ENCODE assay signal across 14 cellular contexts in the genomic region with DNA sequence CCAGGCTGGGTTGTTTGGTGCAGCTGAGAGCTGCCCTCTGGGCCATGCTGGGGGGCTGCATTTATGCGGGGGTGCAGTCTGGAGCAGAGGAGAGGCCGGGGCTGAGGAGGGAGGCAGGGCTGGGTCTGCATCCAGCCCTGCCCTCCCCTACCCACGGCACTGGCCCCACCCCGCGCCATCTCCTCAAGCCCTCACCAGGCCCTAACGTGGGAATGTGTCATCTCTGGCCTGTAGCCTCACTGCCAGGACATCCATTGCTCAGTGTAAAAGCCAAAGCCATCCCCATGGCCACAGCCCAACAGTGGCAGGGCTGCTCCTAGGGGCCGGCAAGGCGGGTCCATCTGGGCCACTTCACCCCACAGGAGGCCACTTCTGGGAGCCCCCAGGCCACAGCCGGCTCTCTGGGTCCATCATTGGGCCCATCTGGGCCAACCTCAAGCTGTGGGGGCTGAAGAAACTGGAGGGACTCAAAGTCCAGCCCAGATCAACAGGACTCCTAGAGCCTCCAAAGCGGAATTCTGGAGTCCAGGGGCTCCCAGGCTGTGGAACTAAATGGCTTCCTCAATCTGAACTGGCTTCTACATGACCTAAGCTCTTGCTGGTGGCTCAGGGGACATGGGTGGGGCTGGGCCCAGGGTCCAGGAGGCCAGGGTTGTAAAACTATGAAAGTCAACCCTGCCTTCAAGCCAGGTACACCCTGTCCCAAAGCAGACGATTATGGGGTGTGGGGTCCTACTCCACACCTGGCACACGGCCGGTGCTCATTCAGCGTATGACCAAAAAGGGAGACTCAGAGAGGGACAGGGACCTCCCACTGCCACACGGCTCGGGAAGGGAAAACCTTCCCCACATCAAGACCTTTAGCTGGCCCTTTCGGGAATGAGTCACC. TPM values are rescaled to one million over a fixed set of nuclear protein-coding genes. Genes with fewer than 3 reads are reported as not detected.
DNase-seq lines count a peak whose midpoint lies in the region; ATAC-seq and TF ChIP-seq lines count a peak whose summit lies in the region.
"Had no signal": no experiment of that assay in that cellular context is flagged by ENCODE, and none has a peak within 500 bp of the region (broad histone marks: within the 10 kb centered on the region; RNA-seq: fewer than 3 reads in every experiment).

No MANE protein-coding gene starts in this region.

- no peak overlapping the region for H3K9ac ChIP-seq in BLaER1 treated with 17β-estradiol and CSF1 and Interleukin-3, amounts not matched to agents 10 nM and 100 nM
- H3K9ac ChIP-seq in HCT116 (ENCODE audit: low read length): no peak overlapping the region

- POLR2A ChIA-PET in HCT116 (lab: Charles Lee): no interaction called here

- no peaks in the 10 kb centered on the region for H3K36me3 ChIP-seq in BLaER1 treated with 17β-estradiol and CSF1 and Interleukin-3, amounts not matched to agents 10 nM and 100 nM
- H3K36me3 ChIP-seq in HCT116 (ENCODE audit: control insufficient read depth in 1 of 2, insufficient read depth in 2 of 2, low read length in 2 of 2): no peaks in the 10 kb centered on the region; a peak in 1 of 4 replicates
- H3K36me3 ChIP-seq: esophagus muscularis mucosa had no signal

- intact Hi-C loops in HCT116 (cut with micrococcal nuclease): loop anchor here (1.0 kb wide), 1 partner anchor 49 kb away; no protein-coding TSS in a partner anchor

- H3K4me1 Mint-ChIP-seq in activated naive CD8-positive, alpha-beta T cell treated with anti-CD3 and anti-CD28 coated beads, Interleukin-2, amount 50 U/mL, for 24 hours: peaks cover 45% of the 10 kb centered on the region

- BruUV-seq in HCT116 (replicated peaks; lab: Mats Ljungman, UMichigan): no TSS peak

- no peak overlapping the region for H3K4me3 Mint-ChIP-seq in activated naive CD8-positive, alpha-beta T cell treated with anti-CD3 and anti-CD28 coated beads, Interleukin-2, amount 50 U/mL, for 24 hours
- H3K4me3 Mint-ChIP-seq: CD4-positive, CD25-positive, alpha-beta regulatory T cell had no signal

- peaks cover 6% of the 10 kb centered on the region for H3K27me3 Mint-ChIP-seq in activated naive CD8-positive, alpha-beta T cell treated with anti-CD3 and anti-CD28 coated beads, Interleukin-2, amount 50 U/mL, for 24 hours

- H3K9me3 ChIP-seq in BLaER1 treated with 17β-estradiol and CSF1 and Interleukin-3, amounts not matched to agents 10 nM and 100 nM (replicated peaks in 1 of 11): peaks cover 5 to 10% (median 8%) of the 10 kb centered on the region in 11 experiments; a peak in 20 of 22 replicates
- no peaks in the 10 kb centered on the region for H3K9me3 ChIP-seq in HCT116 (ENCODE audit: control insufficient read depth in 1 of 2, insufficient read depth in 1 of 2, low read depth in 1 of 2, low read length in 2 of 2)
- H3K9me3 ChIP-seq: esophagus muscularis mucosa had no signal

- ATAC-seq in HCT116 (peak; percentile 28), omental fat pad (ENCODE audit: low FRiP score) (no peak), HG02642 (IDR thresholded peaks at IDR 0.05; ENCODE audit: poor library complexity, unreplicated experiment) (no peak), GM19023 (IDR thresholded peaks at IDR 0.05; ENCODE audit: unreplicated experiment) (no peak)
- ATAC-seq in activated naive CD8-positive, alpha-beta T cell treated with anti-CD3 and anti-CD28 coated beads, Interleukin-2, amount 50 U/mL, for 24 hours: peak; percentile 4

- H3K4me2 ChIP-seq in BLaER1 treated with 17β-estradiol and CSF1 and Interleukin-3, amounts not matched to agents 10 nM and 100 nM: peak overlapping the region in 7 of 11 experiments; percentile 7 to 44 (median 23); a peak in 5 of 22 replicates
- no peak overlapping the region for H3K4me2 ChIP-seq in HCT116 (ENCODE audit: low read length)

- no peaks in the 10 kb centered on the region for H3K9me2 ChIP-seq in HCT116 (ENCODE audit: insufficient read depth)

- H3K27me3 ChIP-seq in BLaER1 treated with 17β-estradiol and CSF1 and Interleukin-3, amounts not matched to agents 10 nM and 100 nM: peaks cover 0 to 7% (median 0%) of the 10 kb centered on the region in 11 experiments; a peak in 3 of 22 replicates
- no peaks in the 10 kb centered on the region for H3K27me3 ChIP-seq in HCT116 (ENCODE audit: insufficient read depth, low read length)

- peak overlapping the region; percentile 84 for H3K27ac Mint-ChIP-seq in activated naive CD8-positive, alpha-beta T cell treated with anti-CD3 and anti-CD28 coated beads, Interleukin-2, amount 50 U/mL, for 24 hours

- H3K27ac ChIP-seq in BLaER1 treated with 17β-estradiol and CSF1 and Interleukin-3, amounts not matched to agents 10 nM and 100 nM: no peak overlapping the region
- no peak overlapping the region for H3K27ac ChIP-seq in HCT116 (ENCODE audit: low read depth, low read length)
- H3K27ac ChIP-seq: esophagus muscularis mucosa had no signal

- RAD21 ChIA-PET in HCT116 (lab: Charles Lee; ENCODE audit: low non-redundant PET in 1 of 2, low total read pairs in 2 of 2, uncharacterized antibody in 2 of 2, unreplicated experiment in 2 of 2): interaction anchor here (1.2 to 1.4 kb wide), 2 partner anchors 48 to 50 kb away, joined by 4 to 5 read pairs; no protein-coding TSS in a partner anchor

- no peaks in the 10 kb centered on the region for H3K79me2 ChIP-seq in HCT116 (ENCODE audit: insufficient read depth, low read length)

- peaks cover 28% of the 10 kb centered on the region for H3K36me3 Mint-ChIP-seq in activated naive CD8-positive, alpha-beta T cell treated with anti-CD3 and anti-CD28 coated beads, Interleukin-2, amount 50 U/mL, for 24 hours (ENCODE audit: low read depth)

- peaks cover 0 to 23% (median 12%) of the 10 kb centered on the region in 10 experiments; a peak in 12 of 20 replicates for H3K4me1 ChIP-seq in BLaER1 treated with 17β-estradiol and CSF1 and Interleukin-3, amounts not matched to agents 10 nM and 100 nM
- H3K4me1 ChIP-seq in HCT116 (ENCODE audit: control insufficient read depth in 1 of 2, insufficient read depth in 2 of 2, low read length in 2 of 2): no peaks in the 10 kb centered on the region
- H3K4me1 ChIP-seq: esophagus muscularis mucosa had no signal

- no peak for DNase-seq in HCT116 (ENCODE audit: low read depth, low spot score)
- DNase-seq in activated naive CD8-positive, alpha-beta T cell treated with anti-CD3 and anti-CD28 coated beads, Interleukin-2, amount 50 U/mL, for 24 hours: peak; percentile 34
- peak; percentile 16 for DNase-seq in omental fat pad (ENCODE audit: low spot score)
- DNase-seq in COLO668 (lab: John Stamatoyannopoulos, UW; ENCODE audit: unreplicated experiment): no peak
- DNase-seq in GF-D8 (lab: John Stamatoyannopoulos, UW): no peak
- DNase-seq: activated gamma-delta T cell, NCI-H1436, occipital lobe, SIG-M5 had no signal

- H3K9me3 Mint-ChIP-seq in activated naive CD8-positive, alpha-beta T cell treated with anti-CD3 and anti-CD28 coated beads, Interleukin-2, amount 50 U/mL, for 24 hours: peaks cover 8% of the 10 kb centered on the region

- TF ChIP-seq CTCF in HCT116 (IDR thresholded peaks at IDR 0.05 in 2 of 3, conservative IDR thresholded peaks at IDR 0.05 in 1 of 3; ENCODE audit: borderline replicate concordance in 1 of 3, insufficient read depth in 1 of 3, low read depth in 2 of 3, low read length in 2 of 3) (no peak), omental fat pad (IDR thresholded peaks at IDR 0.05) (no peak)

- TF ChIP-seq RAD21 in HCT116 (IDR thresholded peaks at IDR 0.05; ENCODE audit: low read depth): no peak

- H2AFZ ChIP-seq in HCT116 (ENCODE audit: low read depth, low read length, poor library complexity, severe bottlenecking): no peak overlapping the region

- CTCF ChIA-PET in HCT116 (lab: Charles Lee): interaction anchor here (0.8 to 1.4 kb wide), 4 partner anchors 10 to 54 kb away, joined by 3 to 12 read pairs (median 6); no protein-coding TSS in a partner anchor

- peaks cover 0 to 6% (median 0%) of the 10 kb centered on the region in 11 experiments; a peak in 1 of 22 replicates for H4K20me1 ChIP-seq in BLaER1 treated with 17β-estradiol and CSF1 and Interleukin-3, amounts not matched to agents 10 nM and 100 nM
- no peaks in the 10 kb centered on the region for H4K20me1 ChIP-seq in HCT116 (ENCODE audit: insufficient read depth)

- TF ChIP-seq POLR2A in HCT116 (IDR thresholded peaks at IDR 0.05; ENCODE audit: borderline replicate concordance, extremely low read depth, insufficient read depth, insufficient read length): no peak

- H3K4me3 ChIP-seq in BLaER1 treated with 17β-estradiol and CSF1 and Interleukin-3, amounts not matched to agents 10 nM and 100 nM: no peak overlapping the region
- no peak overlapping the region for H3K4me3 ChIP-seq in HCT116 (replicated peaks in 1 of 2; ENCODE audit: low read depth in 1 of 2, low read length in 2 of 2)
- H3K4me3 ChIP-seq: esophagus muscularis mucosa had no signal

TF ChIP-seq in HCT116, 20 proteins besides CTCF, POLR2A, EP300 and RAD21 (continues in another document):
- TF ChIP-seq, protein P1, sequence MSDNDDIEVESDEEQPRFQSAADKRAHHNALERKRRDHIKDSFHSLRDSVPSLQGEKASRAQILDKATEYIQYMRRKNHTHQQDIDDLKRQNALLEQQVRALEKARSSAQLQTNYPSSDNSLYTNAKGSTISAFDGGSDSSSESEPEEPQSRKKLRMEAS (IDR thresholded peaks at IDR 0.05): no peak
- TF ChIP-seq, protein P2, sequence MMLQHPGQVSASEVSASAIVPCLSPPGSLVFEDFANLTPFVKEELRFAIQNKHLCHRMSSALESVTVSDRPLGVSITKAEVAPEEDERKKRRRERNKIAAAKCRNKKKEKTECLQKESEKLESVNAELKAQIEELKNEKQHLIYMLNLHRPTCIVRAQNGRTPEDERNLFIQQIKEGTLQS (IDR thresholded peaks at IDR 0.05): no peak
- no peak for TF ChIP-seq CEBPB (IDR thresholded peaks at IDR 0.05; ENCODE audit: low read depth)
- TF ChIP-seq EGR1 (IDR thresholded peaks at IDR 0.05; ENCODE audit: low read depth): no peak
- TF ChIP-seq, protein P3, sequence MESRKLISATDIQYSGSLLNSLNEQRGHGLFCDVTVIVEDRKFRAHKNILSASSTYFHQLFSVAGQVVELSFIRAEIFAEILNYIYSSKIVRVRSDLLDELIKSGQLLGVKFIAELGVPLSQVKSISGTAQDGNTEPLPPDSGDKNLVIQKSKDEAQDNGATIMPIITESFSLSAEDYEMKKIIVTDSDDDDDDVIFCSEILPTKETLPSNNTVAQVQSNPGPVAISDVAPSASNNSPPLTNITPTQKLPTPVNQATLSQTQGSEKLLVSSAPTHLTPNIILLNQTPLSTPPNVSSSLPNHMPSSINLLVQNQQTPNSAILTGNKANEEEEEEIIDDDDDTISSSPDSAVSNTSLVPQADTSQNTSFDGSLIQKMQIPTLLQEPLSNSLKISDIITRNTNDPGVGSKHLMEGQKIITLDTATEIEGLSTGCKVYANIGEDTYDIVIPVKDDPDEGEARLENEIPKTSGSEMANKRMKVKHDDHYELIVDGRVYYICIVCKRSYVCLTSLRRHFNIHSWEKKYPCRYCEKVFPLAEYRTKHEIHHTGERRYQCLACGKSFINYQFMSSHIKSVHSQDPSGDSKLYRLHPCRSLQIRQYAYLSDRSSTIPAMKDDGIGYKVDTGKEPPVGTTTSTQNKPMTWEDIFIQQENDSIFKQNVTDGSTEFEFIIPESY (IDR thresholded peaks at IDR 0.05; ENCODE audit: extremely low read depth, insufficient replicate concordance, low read length): no peak
- no peak for TF ChIP-seq POLR2AphosphoS5 (IDR thresholded peaks at IDR 0.05; ENCODE audit: low read depth, low read length)
- no peak for TF ChIP-seq JUND (IDR thresholded peaks at IDR 0.05)

RNA-seq across cellular contexts. Expression of a gene that starts 32.6 kb away (rescaled TPM):
- 22.6 TPM for total RNA-seq in HCT116 (2021; ENCODE audit: unreplicated experiment)
- 20.2 and 25.3 TPM in 2 replicates for polyA plus RNA-seq in HCT116 (2012)
- 1 to 10 TPM; 1.6 to 6.7 (median 3.8) TPM for total RNA-seq in omental fat pad

Comparison
In these comparisons a context has a peak if more than half of its experiments do, and no peak if none do; other contexts are left out.
1. ATAC-seq: peak in HCT116 (single experiment) and activated naive CD8-positive, alpha-beta T cell treated with anti-CD3 and anti-CD28 coated beads, Interleukin-2, amount 50 U/mL, for 24 hours (single experiment); none in omental fat pad (single experiment), HG02642 (single experiment) and GM19023 (single experiment).
2. DNase-seq: peak in activated naive CD8-positive, alpha-beta T cell treated with anti-CD3 and anti-CD28 coated beads, Interleukin-2, amount 50 U/mL, for 24 hours (single experiment) and omental fat pad (single experiment); none in HCT116 (single experiment), COLO668 (single experiment) and GF-D8 (single experiment).